ENCODE assay signal across 6 cellular contexts in genomic region chr12:131679186-131679585, GRCh38. TPM values are rescaled to one million over a fixed set of nuclear protein-coding genes. Genes with fewer than 3 reads are reported as not detected.
DNase-seq lines count a peak whose midpoint lies in the region; FAIRE-seq and TF ChIP-seq lines count a peak whose summit lies in the region.
"Not testable (repeated sequence)": the region's sequence is repeated elsewhere in the genome, so short reads cannot be mapped to it uniquely, and the experiment has no call there.

No MANE protein-coding gene starts in this region.

- not testable (repeated sequence) for H3K23me2 ChIP-seq in H9 (ENCODE audit: insufficient read length, low read depth, low read length, poor library complexity, severe bottlenecking)

- not testable (repeated sequence) for H3K18ac ChIP-seq in H9 (ENCODE audit: insufficient read length, low read depth, low read length)

- H3K9me3 Mint-ChIP-seq in H9: peaks cover 9 to 12% of the 10 kb centered on the region in 2 experiments
- peaks cover 10% of the 10 kb centered on the region for H3K9me3 Mint-ChIP-seq in endodermal cell
- H3K9me3 Mint-ChIP-seq in osteocyte (ENCODE audit: unreplicated experiment): not testable (repeated sequence)

- not testable (repeated sequence) for H3K4me3 ChIP-seq in endodermal cell (ENCODE audit: low read length); kidney (ENCODE audit: low read length in 2 of 2)

- H3K36me3 ChIP-seq in endodermal cell (ENCODE audit: control insufficient read depth, insufficient read depth, low read length); kidney (ENCODE audit: control insufficient read depth in 1 of 2, insufficient read depth in 2 of 2, low read length in 2 of 2): not testable (repeated sequence)

- not testable (repeated sequence) for H2BK12ac ChIP-seq in H9 (ENCODE audit: insufficient read length, low read depth, low read length)

- H3K9ac ChIP-seq in H9 (ENCODE audit: extremely low read depth, insufficient read length, low read length); endodermal cell (ENCODE audit: extremely low read depth, low read length, poor library complexity, severe bottlenecking); kidney (ENCODE audit: low read length in 2 of 2): not testable (repeated sequence)

- not testable (repeated sequence) for H2AFZ ChIP-seq in H9 (ENCODE audit: low read length)

- H3K56ac ChIP-seq in H9 (ENCODE audit: insufficient read length, low read depth, low read length): not testable (repeated sequence)

- H3K27ac Mint-ChIP-seq in H9; endodermal cell; osteocyte (ENCODE audit: unreplicated experiment): not testable (repeated sequence)

- not testable (repeated sequence) for H3K36me3 Mint-ChIP-seq in H9 (ENCODE audit: insufficient read depth in 1 of 3, low read depth in 3 of 3); endodermal cell (ENCODE audit: low read depth); osteocyte (ENCODE audit: unreplicated experiment)

- H4K5ac ChIP-seq in H9 (ENCODE audit: insufficient read length, low read depth, low read length): not testable (repeated sequence)

- not testable (repeated sequence) for H3K4ac ChIP-seq in H9 (ENCODE audit: low read depth, low read length)

- H3K4me1 Mint-ChIP-seq in H9 (peaks cover 24 to 25% of the 10 kb centered on the region in 2 experiments), endodermal cell (peaks cover 14% of the 10 kb centered on the region)
- H3K4me1 Mint-ChIP-seq in osteocyte (ENCODE audit: unreplicated experiment): not testable (repeated sequence)

- no CpG with 5 or more reads among the region's 16 CpGs for WGBS in H9 (ENCODE audit: extremely low coverage, insufficient read length, low lambda C conversion rate)
- WGBS in endodermal cell (ENCODE audit: insufficient coverage in 1 of 2, insufficient read length in 1 of 2), 2 experiments: 95 to 100% methylated on average over 1 of the region's 16 CpGs

- not testable (repeated sequence) for H3K27me3 ChIP-seq in H9 (ENCODE audit: insufficient read depth, low read length); endodermal cell (ENCODE audit: control insufficient read depth, insufficient read depth, low read length, poor library complexity, severe bottlenecking)

- H2AK5ac ChIP-seq in H9 (ENCODE audit: insufficient read length, low read length): not testable (repeated sequence)

- H2BK20ac ChIP-seq in H9 (ENCODE audit: low read depth, low read length, poor library complexity, severe bottlenecking): not testable (repeated sequence)

- not testable (repeated sequence) for H3K23ac ChIP-seq in H9 (ENCODE audit: insufficient read length, low read depth, low read length)

- H3K4me2 ChIP-seq in H9 (ENCODE audit: insufficient read depth, insufficient read length, low read length): not testable (repeated sequence)

- DNase-seq in H9: peak; percentile 26
- DNase-seq in activated effector memory CD4-positive, alpha-beta T cell treated with anti-CD3 and anti-CD28 coated beads, Interleukin-2, amount 50 U/mL, for 16 hours: peak; percentile 37
- peak; percentile 33 for DNase-seq in endodermal cell
- DNase-seq in kidney: peak; percentile 38
- DNase-seq in osteocyte (ENCODE audit: extremely low spot score, unreplicated experiment): peak; percentile 68
- not testable (repeated sequence) for DNase-seq in urothelium cell line (ENCODE audit: low spot score)

- not testable (repeated sequence) for H3K4me3 Mint-ChIP-seq in H9; endodermal cell; osteocyte (ENCODE audit: unreplicated experiment)

- not testable (repeated sequence) for TF ChIP-seq CTCF in H9 (conservative IDR thresholded peaks at IDR 0.05); endodermal cell (conservative IDR thresholded peaks at IDR 0.05); kidney (IDR thresholded peaks at IDR 0.05; ENCODE audit: borderline replicate concordance, extremely low read depth, insufficient read depth); osteocyte (IDR thresholded peaks at IDR 0.05)

- H3T11ph ChIP-seq in H9 (ENCODE audit: low read length): not testable (repeated sequence)

- H4K8ac ChIP-seq in H9 (replicated peaks; ENCODE audit: insufficient read length, low read depth, low read length): not testable (repeated sequence)

- H3K4me1 ChIP-seq in H9 (ENCODE audit: insufficient read depth, low read length); endodermal cell (ENCODE audit: control insufficient read depth, insufficient read depth, low read length); kidney (ENCODE audit: control insufficient read depth in 1 of 2, insufficient read depth in 1 of 2, low read depth in 1 of 2, low read length in 2 of 2): not testable (repeated sequence)

- H4K91ac ChIP-seq in H9 (ENCODE audit: insufficient read length, low read depth, low read length): not testable (repeated sequence)

- H2BK5ac ChIP-seq in H9 (ENCODE audit: insufficient read length, low read length): not testable (repeated sequence)

- H3K27me3 Mint-ChIP-seq in H9 (ENCODE audit: low read depth) (peaks cover 11% of the 10 kb centered on the region), endodermal cell (ENCODE audit: insufficient read depth) (peaks cover 13% of the 10 kb centered on the region)
- H3K27me3 Mint-ChIP-seq in osteocyte (ENCODE audit: unreplicated experiment): not testable (repeated sequence)

- FAIRE-seq in kidney (lab: Jason Lieb, UNC): not testable (repeated sequence)
- FAIRE-seq in urothelium cell line (lab: Jason Lieb, UNC): peak; percentile 42

- H2BK15ac ChIP-seq in H9 (ENCODE audit: low read depth, low read length): not testable (repeated sequence)

- not testable (repeated sequence) for H3K79me2 ChIP-seq in H9 (ENCODE audit: insufficient read depth, low read length)

- intact Hi-C loops in kidney (cut with DNase I): not testable (repeated sequence)

- not testable (repeated sequence) for H3K79me1 ChIP-seq in H9 (ENCODE audit: insufficient read depth, low read depth, low read length, poor library complexity, severe bottlenecking)

- H3K27ac ChIP-seq in H9 (ENCODE audit: insufficient read length, low read depth, low read length); endodermal cell (ENCODE audit: low read depth, low read length); kidney (ENCODE audit: low read depth in 2 of 2, low read length in 2 of 2): not testable (repeated sequence)

- not testable (repeated sequence) for H3K14ac ChIP-seq in H9 (ENCODE audit: insufficient read depth, low read length)

- not testable (repeated sequence) for H4K20me1 ChIP-seq in H9 (ENCODE audit: control insufficient read depth, insufficient read depth, insufficient read length)

- H3K9me3 ChIP-seq in H9 (ENCODE audit: control insufficient read depth, low read depth, low read length); endodermal cell (ENCODE audit: control insufficient read depth, low read length); kidney (ENCODE audit: control insufficient read depth in 1 of 2, low read length in 2 of 2): not testable (repeated sequence)

- H2BK120ac ChIP-seq in H9 (ENCODE audit: low read depth, low read length, poor library complexity, severe bottlenecking): not testable (repeated sequence)

RNA-seq across cellular contexts. Expression of gene SFSWAP, which starts 31.7 kb away (rescaled TPM):
- total RNA-seq in H9 (2021): 44.2 and 48.1 TPM in 2 replicates
- total RNA-seq in endodermal cell: 10 to 100 TPM; 50.0 to 52.3 TPM
- polyA plus RNA-seq in endodermal cell (2013, experiment 1 of 2): 50.9 TPM
- polyA plus RNA-seq in endodermal cell (2013, experiment 2 of 2): 45.1 TPM
- total RNA-seq in kidney: 46.2 TPM
- polyA plus RNA-seq in kidney (ENCODE audit: insufficient read depth, low read depth, low replicate concordance): 13.9 TPM
- total RNA-seq in osteocyte: 48.0 and 51.3 TPM in 2 replicates
